8 cellular contexts compared by ENCODE assay signal in genomic region chr10:102009801-102010425, GRCh38. TPM values are rescaled to one million over a fixed set of nuclear protein-coding genes. Genes with fewer than 3 reads are reported as not detected.
A peak's percentile ranks its signal among the peaks of the same experiment; 100 is the strongest.
DNase-seq lines count a peak whose midpoint lies in the region; ATAC-seq and TF ChIP-seq lines count a peak whose summit lies in the region.

No MANE protein-coding gene starts in this region.

- no peaks in the 10 kb centered on the region for H3K27me3 Mint-ChIP-seq in activated T-helper 1 cell treated with anti-CD3 and anti-CD28 coated beads, Interleukin-12 subunit alpha, Interleukin-12 subunit beta, Interleukin-2, Interleukin-4 antibody, amounts not matched to agents 30 ng/mL and 10 ng/mL and 1 ng/mL, durations not matched to agents 14 hours and 24 hours and 36 hours (ENCODE audit: insufficient read depth)
- H3K27me3 Mint-ChIP-seq in osteocyte (ENCODE audit: unreplicated experiment), result no peaks in the 10 kb centered on the region

- no peaks in the 10 kb centered on the region for H3K4me1 Mint-ChIP-seq in activated T-helper 1 cell treated with anti-CD3 and anti-CD28 coated beads, Interleukin-12 subunit alpha, Interleukin-12 subunit beta, Interleukin-2, Interleukin-4 antibody, amounts not matched to agents 30 ng/mL and 10 ng/mL and 1 ng/mL, durations not matched to agents 14 hours and 24 hours and 36 hours (ENCODE audit: low read depth)
- H3K4me1 Mint-ChIP-seq in osteocyte (ENCODE audit: unreplicated experiment), result peaks cover 4% of the 10 kb centered on the region

- H3K4me3 Mint-ChIP-seq in activated T-helper 1 cell treated with anti-CD3 and anti-CD28 coated beads, Interleukin-12 subunit alpha, Interleukin-12 subunit beta, Interleukin-2, Interleukin-4 antibody, amounts not matched to agents 30 ng/mL and 10 ng/mL and 1 ng/mL, durations not matched to agents 14 hours and 24 hours and 36 hours, result no peak overlapping the region
- H3K4me3 Mint-ChIP-seq in osteocyte (ENCODE audit: unreplicated experiment), result no peak overlapping the region

- intact Hi-C loops in Right ventricle myocardium inferior (cut with DNase I), result loop anchor here (1.0 to 2.0 kb wide), 2 partner anchors 122 to 169 kb away; no protein-coding TSS in a partner anchor
- intact Hi-C loops in cardiac septum (cut with DNase I), result loop anchor here (2.0 kb wide), 2 partner anchors 121 to 169 kb away; no protein-coding TSS in a partner anchor
- intact Hi-C loops in activated T-helper 1 cell treated with anti-CD3 and anti-CD28 coated beads, Interleukin-12 subunit alpha, Interleukin-12 subunit beta, Interleukin-2, Interleukin-4 antibody, amounts not matched to agents 30 ng/mL and 10 ng/mL and 1 ng/mL, durations not matched to agents 14 hours and 24 hours and 36 hours (cut with micrococcal nuclease), result loop anchor here (1.0 to 5.0 kb wide), 4 partner anchors 62 to 174 kb away; no protein-coding TSS in a partner anchor

- no peak for DNase-seq in Right ventricle myocardium inferior (ENCODE audit: missing footprints)
- DNase-seq in cardiac septum (ENCODE audit: low spot score), result no peak
- DNase-seq in HS-27A (ENCODE audit: low read depth), result peak; percentile 50
- peak; percentile 85 for DNase-seq in NOMO-1 treated with DMSO at 0.1 percent for 48 hours (lab: John Stamatoyannopoulos, UW; ENCODE audit: unreplicated experiment)
- peak; percentile 41 for DNase-seq in activated T-helper 1 cell treated with anti-CD3 and anti-CD28 coated beads, Interleukin-12 subunit alpha, Interleukin-12 subunit beta, Interleukin-2, Interleukin-4 antibody, amounts not matched to agents 30 ng/mL and 10 ng/mL and 1 ng/mL, durations not matched to agents 14 hours and 24 hours and 36 hours (ENCODE audit: low spot score)
- DNase-seq in globus pallidus (ENCODE audit: low spot score), result peak; percentile 76
- DNase-seq in osteocyte (ENCODE audit: extremely low spot score, unreplicated experiment), result no peak

- no peaks in the 10 kb centered on the region for H3K9me3 Mint-ChIP-seq in activated T-helper 1 cell treated with anti-CD3 and anti-CD28 coated beads, Interleukin-12 subunit alpha, Interleukin-12 subunit beta, Interleukin-2, Interleukin-4 antibody, amounts not matched to agents 30 ng/mL and 10 ng/mL and 1 ng/mL, durations not matched to agents 14 hours and 24 hours and 36 hours
- no peaks in the 10 kb centered on the region for H3K9me3 Mint-ChIP-seq in osteocyte (ENCODE audit: unreplicated experiment)

- no peak overlapping the region for H3K27ac Mint-ChIP-seq in activated T-helper 1 cell treated with anti-CD3 and anti-CD28 coated beads, Interleukin-12 subunit alpha, Interleukin-12 subunit beta, Interleukin-2, Interleukin-4 antibody, amounts not matched to agents 30 ng/mL and 10 ng/mL and 1 ng/mL, durations not matched to agents 14 hours and 24 hours and 36 hours
- H3K27ac Mint-ChIP-seq in osteocyte (ENCODE audit: unreplicated experiment), result peak overlapping the region; percentile 23

- H3K36me3 Mint-ChIP-seq in activated T-helper 1 cell treated with anti-CD3 and anti-CD28 coated beads, Interleukin-12 subunit alpha, Interleukin-12 subunit beta, Interleukin-2, Interleukin-4 antibody, amounts not matched to agents 30 ng/mL and 10 ng/mL and 1 ng/mL, durations not matched to agents 14 hours and 24 hours and 36 hours (ENCODE audit: low read depth), result peaks cover 35% of the 10 kb centered on the region
- peaks cover 20% of the 10 kb centered on the region for H3K36me3 Mint-ChIP-seq in osteocyte (ENCODE audit: unreplicated experiment)

- ATAC-seq in Right ventricle myocardium inferior, result peak; percentile 91
- ATAC-seq in GM18909 (IDR thresholded peaks at IDR 0.05; ENCODE audit: poor library complexity, unreplicated experiment), result no peak

- TF ChIP-seq CTCF in osteocyte (IDR thresholded peaks at IDR 0.05), result peak; percentile 88

RNA-seq across cellular contexts. Expression of gene ARMH3, which starts 46.1 kb away (rescaled TPM):
- total RNA-seq in Right ventricle myocardium inferior (51.9 TPM), cardiac septum (50.4 TPM), osteocyte (27.8 and 28.8 TPM in 2 replicates)
- total RNA-seq in activated T-helper 1 cell treated with anti-CD3 and anti-CD28 coated beads, Interleukin-12 subunit alpha, Interleukin-12 subunit beta, Interleukin-2, Interleukin-4 antibody, amounts not matched to agents 30 ng/mL and 10 ng/mL and 1 ng/mL, durations not matched to agents 14 hours and 24 hours and 36 hours, result 21.5 and 24.8 TPM in 2 replicates

RNA-seq across cellular contexts. Expression of gene HPS6, which starts 55.2 kb away (rescaled TPM):
- total RNA-seq in Right ventricle myocardium inferior (11.0 TPM), cardiac septum (12.1 TPM), osteocyte (21.5 and 22.2 TPM in 2 replicates)
- 24.5 and 26.8 TPM in 2 replicates for total RNA-seq in activated T-helper 1 cell treated with anti-CD3 and anti-CD28 coated beads, Interleukin-12 subunit alpha, Interleukin-12 subunit beta, Interleukin-2, Interleukin-4 antibody, amounts not matched to agents 30 ng/mL and 10 ng/mL and 1 ng/mL, durations not matched to agents 14 hours and 24 hours and 36 hours

Comparison
In these comparisons a context has a peak if more than half of its experiments do, and no peak if none do; other contexts are left out.
1. DNase-seq: peak in HS-27A (single experiment), NOMO-1 treated with DMSO at 0.1 percent for 48 hours (single experiment), activated T-helper 1 cell treated with anti-CD3 and anti-CD28 coated beads, Interleukin-12 subunit alpha, Interleukin-12 subunit beta, Interleukin-2, Interleukin-4 antibody, amounts not matched to agents 30 ng/mL and 10 ng/mL and 1 ng/mL, durations not matched to agents 14 hours and 24 hours and 36 hours (single experiment) and globus pallidus (single experiment); none in Right ventricle myocardium inferior (single experiment), cardiac septum (single experiment) and osteocyte (single experiment).